In the genomic region with DNA sequence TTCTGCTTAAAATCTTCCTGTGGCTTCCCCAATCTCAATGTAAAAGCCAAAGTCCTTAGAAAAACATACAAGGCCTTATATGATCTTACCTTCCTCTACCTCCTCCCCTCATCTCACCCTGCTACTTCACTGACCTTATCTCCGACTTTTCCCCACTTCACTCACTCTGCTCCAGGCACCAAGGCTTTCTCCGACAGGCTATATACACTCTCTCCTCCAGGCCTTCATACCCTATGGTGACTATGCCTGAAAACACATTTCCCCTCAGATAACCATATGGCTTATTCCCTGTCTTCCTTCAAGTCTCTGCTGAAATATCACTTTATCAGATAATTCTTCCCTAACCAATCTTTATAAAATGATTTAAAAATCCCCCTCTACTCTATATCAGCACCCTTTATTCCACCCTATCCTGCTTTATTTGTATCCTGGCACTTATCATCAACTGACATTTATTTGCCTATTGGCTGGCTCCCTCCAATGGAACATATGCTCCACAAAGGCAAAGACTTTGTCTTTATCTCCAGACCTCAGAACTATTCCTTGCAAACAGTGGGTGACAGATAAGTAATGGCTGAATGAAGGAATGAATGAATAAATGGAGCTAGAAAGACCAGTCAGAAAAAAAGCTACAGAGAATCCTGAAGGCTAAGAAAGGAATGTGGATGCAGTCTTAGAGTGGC, we compare ENCODE assay signal across 34 cellular contexts.
"Had no signal": no experiment of that assay in that cellular context is flagged by ENCODE, and none has a peak within 500 bp of the region (broad histone marks: within the 10 kb centered on the region; RNA-seq: fewer than 3 reads in every experiment).

No MANE protein-coding gene starts in this region.

- ATAC-seq: activated CD8-positive, alpha-beta memory T cell treated with anti-CD3 and anti-CD28 coated beads, Interleukin-2, amount 10 ng/mL, durations not matched to agents 7 days and 5 days; activated naive CD8-positive, alpha-beta T cell treated with anti-CD3 and anti-CD28 coated beads, Interleukin-2, amount 50 U/mL, for 24 hours; Right ventricle myocardium inferior; T-cell had no signal

- H3K27ac Mint-ChIP-seq: activated CD4-positive, alpha-beta memory T cell treated with anti-CD3 and anti-CD28 coated beads, Interleukin-2, amount 10 ng/mL, durations not matched to agents 7 days and 5 days; activated CD8-positive, alpha-beta memory T cell treated with anti-CD3 and anti-CD28 coated beads, Interleukin-2, amount 10 ng/mL, durations not matched to agents 7 days and 5 days; activated naive CD4-positive, alpha-beta T cell treated with anti-CD3 and anti-CD28 coated beads, Interleukin-2, amount 10 ng/mL, durations not matched to agents 7 days and 5 days; activated naive CD8-positive, alpha-beta T cell; activated naive CD8-positive, alpha-beta T cell treated with anti-CD3 and anti-CD28 coated beads, Interleukin-2, amount 50 U/mL, for 24 hours; T-cell had no signal

- H3K4me3 Mint-ChIP-seq: activated CD4-positive, alpha-beta memory T cell treated with anti-CD3 and anti-CD28 coated beads, Interleukin-2, amount 10 ng/mL, durations not matched to agents 7 days and 5 days; activated CD8-positive, alpha-beta memory T cell treated with anti-CD3 and anti-CD28 coated beads, Interleukin-2, amount 10 ng/mL, durations not matched to agents 7 days and 5 days; activated naive CD4-positive, alpha-beta T cell treated with anti-CD3 and anti-CD28 coated beads, Interleukin-2, amount 10 ng/mL, durations not matched to agents 7 days and 5 days; activated naive CD8-positive, alpha-beta T cell; activated naive CD8-positive, alpha-beta T cell treated with anti-CD3 and anti-CD28 coated beads, Interleukin-2, amount 50 U/mL, for 24 hours; central memory CD8-positive, alpha-beta T cell; T-cell had no signal

- H3K27ac ChIP-seq: cardiac muscle cell, colonic mucosa, PC-9, RWPE1, SK-N-MC, VCaP had no signal

- H3K4me3 ChIP-seq: cardiac muscle cell, colonic mucosa, PC-9, SK-N-MC had no signal

- DNase-seq: activated CD4-positive, alpha-beta memory T cell treated with anti-CD3 and anti-CD28 coated beads, Interleukin-2, amount 10 ng/mL, durations not matched to agents 7 days and 5 days; activated CD4-positive, alpha-beta T cell treated with anti-CD3 and anti-CD28 coated beads for 1 hour; activated CD4-positive, alpha-beta T cell treated with anti-CD3 and anti-CD28 coated beads for 48 hours; activated CD4-positive, CD25-positive, alpha-beta regulatory T cell; activated CD8-positive, alpha-beta memory T cell treated with anti-CD3 and anti-CD28 coated beads for 24 hours; activated CD8-positive, alpha-beta memory T cell treated with anti-CD3 and anti-CD28 coated beads, Interleukin-2, amount 10 ng/mL, durations not matched to agents 7 days and 5 days; activated CD8-positive, alpha-beta memory T cell treated with anti-CD3 and anti-CD28 coated beads, Interleukin-2, amount 50 U/mL, for 48 hours; activated effector memory CD4-positive, alpha-beta T cell treated with Interleukin-2 at 50 U/mL for 16 hours; activated naive CD4-positive, alpha-beta T cell treated with anti-CD3 and anti-CD28 coated beads, Interleukin-2, amount 10 ng/mL, durations not matched to agents 7 days and 5 days; activated naive CD8-positive, alpha-beta T cell treated with anti-CD3 and anti-CD28 coated beads, Interleukin-2, amount 50 U/mL, for 24 hours; activated T-cell treated with anti-CD3 and anti-CD28 coated beads, Interleukin-2, amount 50 U/mL, for 48 hours; aorta; colonic mucosa; NCI-H1092 treated with DMSO at 0.1 percent for 48 hours; NCI-H1417; NCI-H187 treated with DMSO at 0.1 percent for 48 hours; NCI-H2081 treated with DMSO at 0.1 percent for 48 hours; NCI-H226; NCI-H446 treated with DMSO at 0.1 percent for 48 hours; NCI-H524; NCI-H69; PC-9; SIG-M5; T-cell; T-helper 2 cell; T-helper 9 cell had no signal

- H3K27me3 ChIP-seq: cardiac muscle cell, colonic mucosa had no signal

- H2AFZ ChIP-seq: PC-9 had no signal

- H3K4me2 ChIP-seq: PC-9 had no signal

- H3K36me3 Mint-ChIP-seq: activated CD8-positive, alpha-beta memory T cell treated with anti-CD3 and anti-CD28 coated beads, Interleukin-2, amount 10 ng/mL, durations not matched to agents 7 days and 5 days; activated naive CD4-positive, alpha-beta T cell treated with anti-CD3 and anti-CD28 coated beads, Interleukin-2, amount 10 ng/mL, durations not matched to agents 7 days and 5 days; activated naive CD8-positive, alpha-beta T cell; T-cell had no signal

- H3K9me3 ChIP-seq: colonic mucosa had no signal

- FAIRE-seq: RCC 7860 had no signal

- H3K36me3 ChIP-seq: cardiac muscle cell, colonic mucosa had no signal

- H3K9me3 Mint-ChIP-seq: activated CD4-positive, alpha-beta memory T cell treated with anti-CD3 and anti-CD28 coated beads, Interleukin-2, amount 10 ng/mL, durations not matched to agents 7 days and 5 days; activated naive CD4-positive, alpha-beta T cell treated with anti-CD3 and anti-CD28 coated beads, Interleukin-2, amount 10 ng/mL, durations not matched to agents 7 days and 5 days; activated naive CD8-positive, alpha-beta T cell treated with anti-CD3 and anti-CD28 coated beads, Interleukin-2, amount 50 U/mL, for 24 hours; central memory CD8-positive, alpha-beta T cell; T-cell had no signal

- H3K4me1 Mint-ChIP-seq: activated naive CD4-positive, alpha-beta T cell treated with anti-CD3 and anti-CD28 coated beads, Interleukin-2, amount 10 ng/mL, durations not matched to agents 7 days and 5 days; central memory CD8-positive, alpha-beta T cell had no signal

- H3K27me3 Mint-ChIP-seq: activated naive CD8-positive, alpha-beta T cell; activated naive CD8-positive, alpha-beta T cell treated with anti-CD3 and anti-CD28 coated beads, Interleukin-2, amount 50 U/mL, for 24 hours; central memory CD8-positive, alpha-beta T cell; T-cell had no signal
